11 cellular contexts compared by ENCODE assay signal in the genomic region with DNA sequence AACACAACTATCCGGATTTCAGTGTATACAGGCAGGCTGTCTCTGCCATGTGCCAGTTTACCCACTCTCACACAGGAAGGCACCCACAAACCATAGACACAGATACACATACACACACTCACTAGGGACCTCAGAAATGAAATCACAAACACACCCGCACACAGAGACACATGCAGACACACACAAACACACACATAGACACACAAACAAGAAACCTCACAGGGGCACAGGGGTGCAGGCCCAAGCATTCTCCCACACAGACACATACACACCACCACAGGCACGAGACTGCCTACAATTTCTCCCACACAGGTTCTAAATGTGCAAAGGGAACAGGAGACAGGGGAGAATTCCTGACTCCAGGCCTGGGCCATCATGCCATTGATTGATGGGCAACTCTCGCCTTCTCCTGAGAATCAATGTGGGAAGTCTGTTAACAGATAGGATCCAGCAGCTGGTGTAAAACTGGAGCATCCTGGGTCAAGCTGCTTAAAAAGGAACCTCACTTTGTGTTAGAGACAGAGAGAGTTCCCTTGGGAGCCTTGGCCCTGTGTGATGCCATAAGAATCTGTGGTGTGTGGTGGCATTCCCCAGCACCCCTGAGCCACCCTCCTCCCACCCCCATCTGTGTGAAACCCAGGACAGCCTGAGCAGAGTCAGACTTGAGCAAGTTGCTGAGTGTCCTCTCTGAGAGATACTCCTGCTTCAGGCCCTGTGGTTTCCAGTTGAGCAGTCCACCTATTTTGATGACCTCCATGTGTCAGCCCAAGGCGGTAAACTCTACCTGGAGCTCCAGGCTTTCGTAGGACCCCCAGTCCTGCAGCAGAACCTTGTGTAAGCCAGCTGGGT. TPM values are rescaled to one million over a fixed set of nuclear protein-coding genes. Genes with fewer than 3 reads are reported as not detected.
A peak's percentile ranks its signal among the peaks of the same experiment; 100 is the strongest.
DNase-seq lines count a peak whose midpoint lies in the region; ATAC-seq, FAIRE-seq and TF ChIP-seq lines count a peak whose summit lies in the region.
"Had no signal": no experiment of that assay in that cellular context is flagged by ENCODE, and none has a peak within 500 bp of the region (broad histone marks: within the 10 kb centered on the region; RNA-seq: fewer than 3 reads in every experiment).

No MANE protein-coding gene starts in this region.

- POLR2A ChIA-PET in GM12878 (lab: Charles Lee) = interaction anchor here (1.2 to 1.3 kb wide), 2 partner anchors 39 to 225 kb away, joined by 3 read pairs; no protein-coding TSS in a partner anchor

- intact Hi-C loops in GM12878 (cut with micrococcal nuclease; ENCODE audit: unreplicated experiment) = no loop called here

- in situ Hi-C loops in GM12878 (cut with MboI) = no loop called here

- H3K4me1 ChIP-seq in GM12878 (ENCODE audit: control insufficient read depth, insufficient read depth, low read length) (peaks cover 31% of the 10 kb centered on the region), rectal smooth muscle tissue (ENCODE audit: control insufficient read depth, insufficient read depth, low read length) (peaks cover 4% of the 10 kb centered on the region), suprapubic skin (peaks cover 12% of the 10 kb centered on the region), SJCRH30 (no peaks in the 10 kb centered on the region)

- SMC1A ChIA-PET in GM12878 (lab: Charles Lee; ENCODE audit: uncharacterized antibody, unreplicated experiment) = interaction anchor here (1.2 kb wide), 1 partner anchor 40 kb away, joined by 3 read pairs; no protein-coding TSS in a partner anchor

- H3K27me3 ChIP-seq in GM12878 (replicated peaks in 1 of 2; ENCODE audit: control insufficient read depth in 2 of 2, insufficient read depth in 2 of 2, low read length in 1 of 2) (no peaks in the 10 kb centered on the region), rectal smooth muscle tissue (ENCODE audit: control insufficient read depth, insufficient read depth, low read length) (no peaks in the 10 kb centered on the region), suprapubic skin (no peaks in the 10 kb centered on the region), SJCRH30 (no peaks in the 10 kb centered on the region), WERI-Rb-1 (ENCODE audit: insufficient read depth, low read depth, severe bottlenecking) (no peaks in the 10 kb centered on the region)

- no peak for TF ChIP-seq EP300 in GM12878 (IDR thresholded peaks at IDR 0.05; ENCODE audit: borderline replicate concordance in 1 of 2, control insufficient read depth in 1 of 2, low read depth in 2 of 2, low read length in 2 of 2)
- no peak for TF ChIP-seq EP300 in suprapubic skin (IDR thresholded peaks at IDR 0.05)

- peak overlapping the region; percentile 30; the same call in 1 of the 2 replicates for H2AFZ ChIP-seq in GM12878 (ENCODE audit: control insufficient read depth, low read depth, low read length)

- no peak for TF ChIP-seq CTCF in GM12878 (IDR thresholded peaks at IDR 0.05 in 2 of 3, conservative IDR thresholded peaks at IDR 0.05 in 1 of 3; ENCODE audit: control insufficient read depth in 2 of 3, extremely low read depth in 1 of 3, insufficient read depth in 1 of 3, low read depth in 3 of 3, low read length in 3 of 3)
- no peak for TF ChIP-seq CTCF in suprapubic skin (IDR thresholded peaks at IDR 0.05)
- no peak for TF ChIP-seq CTCF in WERI-Rb-1 (IDR thresholded peaks at IDR 0.05; ENCODE audit: low read depth, low read length)

- no peaks in the 10 kb centered on the region for H4K20me1 ChIP-seq in GM12878 (ENCODE audit: control insufficient read depth, insufficient read depth)

- H3K9ac ChIP-seq in GM12878 (ENCODE audit: control insufficient read depth, insufficient read depth, low read length) = peak overlapping the region; percentile 42
- H3K9ac ChIP-seq in rectal smooth muscle tissue (ENCODE audit: low read length) = no peak overlapping the region

- RAD21 ChIA-PET in GM12878 (lab: Charles Lee; ENCODE audit: unreplicated experiment) = interaction anchor here (2.9 kb wide), 1 partner anchor 40 kb away, joined by 13 read pairs; no protein-coding TSS in a partner anchor

- peak; percentile 67 for FAIRE-seq in GM12892 (lab: Jason Lieb, UNC)
- FAIRE-seq in GM12878 (lab: Jason Lieb, UNC) = no peak

- no peak for DNase-seq in GM12892 (ENCODE audit: insufficient read length)
- DNase-seq in GM12878 (ENCODE audit: low read depth, low spot score) = no peak
- DNase-seq in suprapubic skin (ENCODE audit: low spot score in 2 of 2) = no peak
- no peak for DNase-seq in NCI-H2081 treated with DMSO at 0.1 percent for 48 hours (lab: John Stamatoyannopoulos, UW)
- no peak for DNase-seq in SJCRH30
- DNase-seq in WERI-Rb-1 = no peak
- DNase-seq: NCI-H1417 treated with DMSO at 0.1 percent for 48 hours; stimulated activated CD4-positive, alpha-beta T cell treated with anti-CD3 and anti-CD28 coated beads, Interleukin-12 subunit alpha, Interleukin-12 subunit beta, amount 100 ng/mL, for 4 hours had no signal

- TF ChIP-seq POLR2A in GM12892 (IDR thresholded peaks at IDR 0.05; ENCODE audit: low read depth, low read length) (no peak), GM12878 (IDR thresholded peaks at IDR 0.05; ENCODE audit: low read depth, low read length) (no peak), suprapubic skin (IDR thresholded peaks at IDR 0.05) (no peak)

- peak overlapping the region; percentile 64; the same call in 1 of the 2 replicates for H3K4me3 ChIP-seq in GM12878
- H3K4me3 ChIP-seq in rectal smooth muscle tissue (ENCODE audit: low read length) = peak overlapping the region; percentile 36
- H3K4me3 ChIP-seq in suprapubic skin = no peak overlapping the region
- H3K4me3 ChIP-seq in SJCRH30 = no peak overlapping the region
- H3K4me3 ChIP-seq in WERI-Rb-1 (ENCODE audit: low read depth, low read length) = no peak overlapping the region; the same call in 1 of the 2 replicates

- H3K79me2 ChIP-seq in GM12878 (ENCODE audit: control insufficient read depth, insufficient read depth, low read length) = peaks cover 4% of the 10 kb centered on the region

- H3K4me2 ChIP-seq in GM12878 (ENCODE audit: control insufficient read depth, insufficient read depth) = peak overlapping the region; percentile 85

- H3K36me3 ChIP-seq in GM12878 (ENCODE audit: control insufficient read depth in 2 of 2, insufficient read depth in 2 of 2, low read length in 1 of 2) (no peaks in the 10 kb centered on the region; a peak in 1 of 4 replicates), rectal smooth muscle tissue (ENCODE audit: control insufficient read depth, insufficient read depth, low read length) (no peaks in the 10 kb centered on the region), suprapubic skin (no peaks in the 10 kb centered on the region), SJCRH30 (no peaks in the 10 kb centered on the region), WERI-Rb-1 (peaks cover 8% of the 10 kb centered on the region; the same call in 1 of the 2 replicates)

- peak overlapping the region; percentile 90 for H3K27ac ChIP-seq in GM12878 (ENCODE audit: control insufficient read depth, insufficient read depth)
- H3K27ac ChIP-seq in rectal smooth muscle tissue (ENCODE audit: low read depth, low read length) = no peak overlapping the region
- no peak overlapping the region for H3K27ac ChIP-seq in suprapubic skin
- H3K27ac ChIP-seq in SJCRH30 = no peak overlapping the region
- no peak overlapping the region for H3K27ac ChIP-seq in WERI-Rb-1

- CTCF ChIA-PET in GM12878 (lab: Yijun Ruan, JAX) = interaction anchor here (0.7 to 4.5 kb wide), 7 partner anchors 29 to 1057 kb away, joined by 3 to 25 read pairs (median 3); a partner anchor contains a TSS

- no TSS peak for BruUV-seq in GM12878 (replicated peaks; lab: Mats Ljungman, UMichigan)

- peak; percentile 0 for ATAC-seq in HG03442 (IDR thresholded peaks at IDR 0.05; ENCODE audit: unreplicated experiment)
- no peak for ATAC-seq in GM12878
- ATAC-seq: Panc1 had no signal

- 42% methylated on average over 6 of the region's 6 CpGs for WGBS in GM12878 (ENCODE audit: insufficient coverage, insufficient replicate concordance, low lambda C conversion rate, missing lambda C conversion rate)
- 87% methylated on average over 6 of the region's 6 CpGs for WGBS in suprapubic skin

- H3K9me3 ChIP-seq in GM12878 (replicated peaks; ENCODE audit: control insufficient read depth, insufficient read depth, low read length) = no peaks in the 10 kb centered on the region
- H3K9me3 ChIP-seq in suprapubic skin = no peaks in the 10 kb centered on the region
- no peaks in the 10 kb centered on the region for H3K9me3 ChIP-seq in SJCRH30 (replicated peaks)
- no peaks in the 10 kb centered on the region for H3K9me3 ChIP-seq in WERI-Rb-1 (ENCODE audit: severe bottlenecking)

- no peak for TF ChIP-seq RAD21 in GM12878 (IDR thresholded peaks at IDR 0.05; ENCODE audit: insufficient read depth, low read depth, low read length)

TF ChIP-seq in GM12878, 131 proteins besides CTCF, POLR2A, EP300 and RAD21:
- peak; percentile 28; the same call in 1 of the 2 replicates for TF ChIP-seq HDGF (IDR thresholded peaks at IDR 0.05)
- no peak for TF ChIP-seq RFX5 (IDR thresholded peaks at IDR 0.05; ENCODE audit: low read depth, low read length)
- no peak for TF ChIP-seq CREB1 (IDR thresholded peaks at IDR 0.05; ENCODE audit: low read depth)
- peak; percentile 37 for TF ChIP-seq RUNX3 (IDR thresholded peaks at IDR 0.05; ENCODE audit: low read length)
- TF ChIP-seq BHLHE40 (IDR thresholded peaks at IDR 0.05; ENCODE audit: borderline replicate concordance in 1 of 2, low read depth in 2 of 2, low read length in 1 of 2) = peak in 1 of 2 experiments; percentile 52; a peak in 1 of 4 replicates
TF ChIP-seq in GM12878: peak in this region for 3.

RNA-seq across cellular contexts. Expression of a gene that starts 33.9 kb away (rescaled TPM):
- polyA plus RNA-seq in GM12892 (2012; ENCODE audit: missing spikeins) = 31.4 TPM
- 11.0 and 16.2 TPM in 2 replicates for total RNA-seq in GM12878 (2013; cell fraction: nucleolus; rRNA removed)
- 7.8 and 10.8 TPM in 2 replicates for total RNA-seq in GM12878 (2014; rRNA removed)
- total RNA-seq in GM12878 (2014; rRNA removed; fragmentation: Illumina TruSeq; extraction: Trizol) = 10.9 and 12.8 TPM in 2 replicates
- 40.7 and 41.9 TPM in 2 replicates for total RNA-seq in GM12878 (2021)
- 24.2 TPM for polyA plus RNA-seq in GM12878 (2011; ENCODE audit: low read depth)
- 32.1 and 33.6 TPM in 2 replicates for polyA plus RNA-seq in GM12878 (2011; rRNA removed)
- 42.9 and 44.8 TPM in 2 replicates for polyA plus RNA-seq in GM12878 (2011; cell fraction: cytosol; rRNA removed)
- 26.5 and 27.1 TPM in 2 replicates for polyA plus RNA-seq in GM12878 (2011; cell fraction: nucleus; rRNA removed)
- 33.3 and 41.9 TPM in 2 replicates for polyA plus RNA-seq in GM12878 (2012)
- polyA plus RNA-seq in GM12878 (2014; fragmentation: Illumina TruSeq; extraction: Trizol) = 56.4 and 82.3 TPM in 2 replicates
- polyA plus RNA-seq in GM12878 (2014; fragmentation: Nextera tagmentation; extraction: Ambion mirVana) = 100 to 1,000 TPM; 113 to 115 TPM
- 29.0 and 37.3 TPM in 2 replicates for polyA plus RNA-seq in GM12878 (2014; rRNA removed)
- polyA plus RNA-seq in GM12878 (2016; fragmentation: Nextera tagmentation; extraction: Ambion mirVana) = 100 to 1,000 TPM; 108 to 122 TPM
- polyA minus RNA-seq in GM12878 (2011; rRNA and poly(A)+ RNA removed) = 12.5 and 14.9 TPM in 2 replicates
- 13.2 and 19.8 TPM in 2 replicates for polyA minus RNA-seq in GM12878 (2011; cell fraction: cytosol; rRNA and poly(A)+ RNA removed)
- 17.5 and 20.1 TPM in 2 replicates for polyA minus RNA-seq in GM12878 (2011; cell fraction: nucleus; rRNA and poly(A)+ RNA removed)
- total RNA-seq in suprapubic skin = 10 to 100 TPM; 15.6 to 47.2 (median 20.4) TPM
- 14.6 and 16.2 TPM in 2 replicates for total RNA-seq in SJCRH30 (2014; rRNA removed; shearing (Covaris generic))

Comparison
In these comparisons a context has a peak if more than half of its experiments do, and no peak if none do; other contexts are left out.
1. H3K4me3 ChIP-seq: peak in GM12878 (single experiment) and rectal smooth muscle tissue (single experiment); none in suprapubic skin (single experiment), SJCRH30 (single experiment) and WERI-Rb-1 (single experiment).